In the genomic region with DNA sequence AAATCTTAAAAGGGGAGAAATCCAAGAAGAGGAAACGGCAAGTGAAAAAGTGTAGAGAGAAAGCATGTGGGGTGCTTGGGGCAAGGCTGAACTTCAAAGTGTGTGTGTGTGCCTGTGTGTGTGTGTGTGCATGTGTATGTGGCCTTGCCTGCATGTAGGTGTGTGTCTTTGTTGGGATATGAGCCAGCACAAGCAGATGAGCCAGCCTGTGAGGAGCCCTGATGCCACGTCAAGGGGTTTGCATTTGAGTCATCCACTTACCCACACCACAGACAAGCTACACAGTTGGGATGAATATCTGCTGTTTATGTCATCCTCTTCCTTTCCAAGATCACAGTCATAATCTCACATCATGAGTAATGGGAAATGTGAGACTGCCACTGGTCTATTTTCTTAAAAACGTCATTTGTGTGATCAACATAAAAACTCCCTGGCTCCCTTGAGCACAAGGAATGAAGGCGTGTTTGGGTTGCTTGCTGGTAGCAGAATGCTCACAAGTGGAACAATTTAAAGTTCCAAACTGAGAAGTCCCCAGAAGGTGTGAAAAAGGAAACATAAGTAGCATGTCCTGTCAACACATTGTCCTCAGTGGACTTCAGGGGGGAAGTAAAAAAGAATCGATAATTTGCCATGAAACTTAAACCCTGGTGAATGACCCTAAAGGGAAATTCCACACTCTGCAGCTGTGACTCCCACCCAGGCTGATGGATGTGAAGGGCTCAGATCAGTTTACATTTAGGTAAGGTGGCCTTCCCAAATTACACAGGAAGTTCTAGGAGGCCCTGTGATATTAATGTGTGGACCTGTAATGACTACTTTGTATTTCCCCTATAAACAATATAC, we compare ENCODE assay signal across 9 cellular contexts. TPM values are rescaled to one million over a fixed set of nuclear protein-coding genes. Genes with fewer than 3 reads are reported as not detected.
DNase-seq lines count a peak whose midpoint lies in the region; ATAC-seq and TF ChIP-seq lines count a peak whose summit lies in the region.
"Had no signal": no experiment of that assay in that cellular context is flagged by ENCODE, and none has a peak within 500 bp of the region (broad histone marks: within the 10 kb centered on the region; RNA-seq: fewer than 3 reads in every experiment).

No MANE protein-coding gene starts in this region.

- no peak for TF ChIP-seq POLR2A in esophagus squamous epithelium (IDR thresholded peaks at IDR 0.05)

- 22 to 27% methylated on average over 5 of the region's 5 CpGs for WGBS in esophagus squamous epithelium, 2 donors

- TF ChIP-seq CTCF in esophagus squamous epithelium (IDR thresholded peaks at IDR 0.05), result no peak

- peak; percentile 62 for ATAC-seq in HG03135 (IDR thresholded peaks at IDR 0.05; ENCODE audit: unreplicated experiment)
- peak; percentile 98 for ATAC-seq in activated CD4-positive, alpha-beta T cell treated with anti-CD3 and anti-CD28 coated beads for 36 hours

- peak overlapping the region; percentile 1 for H3K4me3 Mint-ChIP-seq in activated CD4-positive, alpha-beta T cell treated with anti-CD3 and anti-CD28 coated beads for 36 hours

- H3K4me3 ChIP-seq in esophagus squamous epithelium, result no peak overlapping the region
- H3K4me3 ChIP-seq: BLaER1 had no signal

- peak overlapping the region; percentile 98 for H3K27ac Mint-ChIP-seq in activated CD4-positive, alpha-beta T cell treated with anti-CD3 and anti-CD28 coated beads for 36 hours

- peaks cover 40% of the 10 kb centered on the region for H3K4me1 Mint-ChIP-seq in activated CD4-positive, alpha-beta T cell treated with anti-CD3 and anti-CD28 coated beads for 36 hours

- CTCF ChIA-PET in activated CD4-positive, alpha-beta T cell treated with anti-CD3 and anti-CD28 coated beads for 36 hours (lab: Charles Lee), result interaction anchor here (0.5 to 1.7 kb wide), 7 partner anchors 16 to 897 kb away, joined by 3 to 4 read pairs (median 4); no protein-coding TSS in a partner anchor

- DNase-seq in SHP77 (lab: John Stamatoyannopoulos, UW) (peak; percentile 38 to 45), SHP77 treated with DMSO at 0.1 percent for 48 hours (lab: John Stamatoyannopoulos, UW) (no peak), esophagus squamous epithelium (lab: John Stamatoyannopoulos, UW) (no peak), smooth muscle cell of the brain vasculature (ENCODE audit: low read depth, low spot score) (peak; percentile 85), putamen (ENCODE audit: low spot score) (no peak), activated gamma-delta T cell (lab: John Stamatoyannopoulos, UW) (no peak)
- peak; percentile 94 for DNase-seq in activated CD4-positive, alpha-beta T cell treated with anti-CD3 and anti-CD28 coated beads for 36 hours

- peaks cover 0 to 5% (median 0%) of the 10 kb centered on the region in 3 donors for H3K4me1 ChIP-seq in esophagus squamous epithelium
- H3K4me1 ChIP-seq: BLaER1 had no signal

- H3K9me3 Mint-ChIP-seq in activated CD4-positive, alpha-beta T cell treated with anti-CD3 and anti-CD28 coated beads for 36 hours (ENCODE audit: low read depth), result no peaks in the 10 kb centered on the region

- peaks cover 0 to 2% (median 0%) of the 10 kb centered on the region in 4 donors for H3K27me3 ChIP-seq in esophagus squamous epithelium
- H3K27me3 ChIP-seq: BLaER1 had no signal

- H3K9me3 ChIP-seq in esophagus squamous epithelium, result no peaks in the 10 kb centered on the region
- H3K9me3 ChIP-seq: BLaER1 had no signal

- intact Hi-C loops in activated CD4-positive, alpha-beta T cell treated with anti-CD3 and anti-CD28 coated beads for 36 hours (cut with DNase I, micrococcal nuclease), result loop anchor here (1.0 to 5.0 kb wide), 12 partner anchors 33 to 1445 kb away; a partner anchor contains a TSS
- intact Hi-C loops in esophagus squamous epithelium (cut with DNase I), result no loop called here

- peak overlapping the region in 3 of 4 donors; percentile 9 to 60 (median 42) for H3K27ac ChIP-seq in esophagus squamous epithelium
- H3K27ac ChIP-seq: BLaER1 had no signal

- H3K36me3 ChIP-seq in esophagus squamous epithelium, result no peaks in the 10 kb centered on the region
- H3K36me3 ChIP-seq: BLaER1 had no signal

- POLR2A ChIA-PET in activated CD4-positive, alpha-beta T cell treated with anti-CD3 and anti-CD28 coated beads for 36 hours (lab: Charles Lee), result interaction anchor here (0.8 kb wide), 1 partner anchor 64 kb away, joined by 4 read pairs; a partner anchor contains a TSS

- H3K36me3 Mint-ChIP-seq in activated CD4-positive, alpha-beta T cell treated with anti-CD3 and anti-CD28 coated beads for 36 hours (ENCODE audit: low read depth), result no peaks in the 10 kb centered on the region

- peaks cover 1% of the 10 kb centered on the region for H3K27me3 Mint-ChIP-seq in activated CD4-positive, alpha-beta T cell treated with anti-CD3 and anti-CD28 coated beads for 36 hours

RNA-seq across cellular contexts. Expression of a gene that starts 14.7 kb away (rescaled TPM):
- total RNA-seq in activated CD4-positive, alpha-beta T cell treated with anti-CD3 and anti-CD28 coated beads for 36 hours, result 1 to 10 TPM; 1.8 to 2.0 TPM
- under 1 TPM in 1 of 4 donors, not detected in 3; 0.09 TPM for total RNA-seq in esophagus squamous epithelium

RNA-seq across cellular contexts. Expression of a gene that starts 14.8 kb away (rescaled TPM):
- under 1 TPM; 0.51 to 0.66 TPM for total RNA-seq in activated CD4-positive, alpha-beta T cell treated with anti-CD3 and anti-CD28 coated beads for 36 hours
- not detected for total RNA-seq in esophagus squamous epithelium

RNA-seq across cellular contexts. Expression of a gene that starts 32.5 kb away (rescaled TPM):
- 10 to 100 TPM; 21.1 to 23.1 TPM for total RNA-seq in activated CD4-positive, alpha-beta T cell treated with anti-CD3 and anti-CD28 coated beads for 36 hours
- total RNA-seq in esophagus squamous epithelium, result 10 to 100 TPM in 1 of 4 donors, 1 to 10 TPM in 3; 5.0 to 11.4 (median 7.5) TPM

Comparison
In these comparisons a context has a peak if more than half of its experiments do, and no peak if none do; other contexts are left out.
1. DNase-seq: peak in SHP77 (2 of 2), activated CD4-positive, alpha-beta T cell treated with anti-CD3 and anti-CD28 coated beads for 36 hours (single experiment) and smooth muscle cell of the brain vasculature (single experiment); none in SHP77 treated with DMSO at 0.1 percent for 48 hours (single experiment), esophagus squamous epithelium (single experiment), putamen (single experiment) and activated gamma-delta T cell (single experiment).